Comparison of ENCODE assay signal across 13 cellular contexts in the genomic region with DNA sequence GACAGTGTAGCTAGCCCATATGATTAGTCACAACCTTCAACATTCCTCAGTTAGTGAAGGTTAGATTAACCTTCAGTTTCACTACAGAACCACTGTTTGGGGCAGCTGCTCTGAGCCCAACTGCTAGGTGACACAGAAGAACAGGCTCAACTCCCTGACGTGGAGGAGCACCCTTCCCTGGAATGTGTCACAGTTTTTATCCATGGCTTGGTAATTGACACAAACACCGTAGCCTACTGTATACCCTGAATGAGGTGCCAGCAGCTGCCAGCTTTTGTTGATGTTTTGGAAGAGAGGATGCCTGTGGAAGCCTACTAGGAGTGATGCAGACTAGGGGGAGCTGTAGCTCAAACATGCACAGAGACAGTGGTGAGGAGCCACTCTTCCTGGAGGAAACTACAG. TPM values are rescaled to one million over a fixed set of nuclear protein-coding genes. Genes with fewer than 3 reads are reported as not detected.
DNase-seq lines count a peak whose midpoint lies in the region; ATAC-seq and TF ChIP-seq lines count a peak whose summit lies in the region.
"Had no signal": no experiment of that assay in that cellular context is flagged by ENCODE, and none has a peak within 500 bp of the region (broad histone marks: within the 10 kb centered on the region; RNA-seq: fewer than 3 reads in every experiment).

No MANE protein-coding gene starts in this region.

- ATAC-seq in PC-3 (no peak), HG03520 (IDR thresholded peaks at IDR 0.05; ENCODE audit: unreplicated experiment) (no peak)
- peak; percentile 24 for ATAC-seq in stimulated activated effector memory CD8-positive, alpha-beta T cell treated with anti-CD3 and anti-CD28 coated beads, Interleukin-12 subunit alpha, Interleukin-12 subunit beta, amount 100 ng/mL, for 72 hours
- ATAC-seq: activated T-cell treated with anti-CD3 and anti-CD28 coated beads, Interleukin-2, amount 50 U/mL, for 72 hours; sciatic nerve had no signal

- no peaks in the 10 kb centered on the region for H3K23me2 ChIP-seq in H9 (ENCODE audit: insufficient read length, low read depth, low read length, poor library complexity, severe bottlenecking)

- H2BK12ac ChIP-seq in H9 (ENCODE audit: insufficient read length, low read depth, low read length), result no peak overlapping the region

- H3K4me3 Mint-ChIP-seq in H9, result no peak overlapping the region
- no peak overlapping the region for H3K4me3 Mint-ChIP-seq in stimulated activated effector memory CD8-positive, alpha-beta T cell treated with anti-CD3 and anti-CD28 coated beads, Interleukin-12 subunit alpha, Interleukin-12 subunit beta, amount 100 ng/mL, for 72 hours
- H3K4me3 Mint-ChIP-seq in T-helper 2 cell treated with Interferon-gamma antibody and Interleukin-4, amounts not matched to agents 5 μg/mL and 100 μg/mL, for 36 hours, result no peak overlapping the region
- H3K4me3 Mint-ChIP-seq: activated B cell treated with CpG ODN at 0.5 μM for 24 hours; activated T-cell treated with anti-CD3 and anti-CD28 coated beads, Interleukin-2, amount 50 U/mL, for 72 hours; immature natural killer cell had no signal

- H3T11ph ChIP-seq in H9 (ENCODE audit: low read length), result no peak overlapping the region

- no peak overlapping the region for H4K91ac ChIP-seq in H9 (ENCODE audit: insufficient read length, low read depth, low read length)

- no peaks in the 10 kb centered on the region for H3K9me2 ChIP-seq in PC-3 (replicated peaks; ENCODE audit: low read length)

- no peak overlapping the region for H2BK5ac ChIP-seq in H9 (ENCODE audit: insufficient read length, low read length)

- no CpG with 5 or more reads among the region's 2 CpGs for WGBS in H9 (ENCODE audit: extremely low coverage, insufficient read length, low lambda C conversion rate)

- H4K8ac ChIP-seq in H9 (replicated peaks; ENCODE audit: insufficient read length, low read depth, low read length), result no peak overlapping the region

- no peaks in the 10 kb centered on the region for H3K79me1 ChIP-seq in H9 (ENCODE audit: insufficient read depth, low read depth, low read length, poor library complexity, severe bottlenecking)

- DNase-seq in H9 (peak; percentile 45), PC-3 (peak; percentile 23), fibroblast of mammary gland (ENCODE audit: low read depth) (no peak), NCI-H1930 (lab: John Stamatoyannopoulos, UW) (no peak), tibial artery (no peak)
- DNase-seq in stimulated activated effector memory CD8-positive, alpha-beta T cell treated with anti-CD3 and anti-CD28 coated beads, Interleukin-12 subunit alpha, Interleukin-12 subunit beta, amount 100 ng/mL, for 72 hours (ENCODE audit: low spot score in 2 of 2), result no peak
- no peak for DNase-seq in T-helper 2 cell treated with Interferon-gamma antibody and Interleukin-4, amounts not matched to agents 5 μg/mL and 100 μg/mL, for 36 hours (ENCODE audit: low spot score)
- DNase-seq: activated B cell treated with CpG ODN at 0.5 μM for 24 hours; activated T-cell treated with anti-CD3 and anti-CD28 coated beads, Interleukin-2, amount 50 U/mL, for 72 hours; immature natural killer cell had no signal

- H3K23ac ChIP-seq in H9 (ENCODE audit: insufficient read length, low read depth, low read length), result no peak overlapping the region

- H3K9me3 Mint-ChIP-seq in H9, result no peaks in the 10 kb centered on the region
- H3K9me3 Mint-ChIP-seq in stimulated activated effector memory CD8-positive, alpha-beta T cell treated with anti-CD3 and anti-CD28 coated beads, Interleukin-12 subunit alpha, Interleukin-12 subunit beta, amount 100 ng/mL, for 72 hours, result no peaks in the 10 kb centered on the region
- H3K9me3 Mint-ChIP-seq in T-helper 2 cell treated with Interferon-gamma antibody and Interleukin-4, amounts not matched to agents 5 μg/mL and 100 μg/mL, for 36 hours, result peaks cover 5% of the 10 kb centered on the region
- H3K9me3 Mint-ChIP-seq: immature natural killer cell had no signal

- peaks cover 7% of the 10 kb centered on the region for H3F3A ChIP-seq in PC-3 (ENCODE audit: low read length, unreplicated experiment)

- H3K56ac ChIP-seq in H9 (ENCODE audit: insufficient read length, low read depth, low read length), result no peak overlapping the region

- no peak overlapping the region for H3K27ac Mint-ChIP-seq in H9
- H3K27ac Mint-ChIP-seq in stimulated activated effector memory CD8-positive, alpha-beta T cell treated with anti-CD3 and anti-CD28 coated beads, Interleukin-12 subunit alpha, Interleukin-12 subunit beta, amount 100 ng/mL, for 72 hours, result no peak overlapping the region
- no peak overlapping the region for H3K27ac Mint-ChIP-seq in T-helper 2 cell treated with Interferon-gamma antibody and Interleukin-4, amounts not matched to agents 5 μg/mL and 100 μg/mL, for 36 hours
- H3K27ac Mint-ChIP-seq: activated B cell treated with CpG ODN at 0.5 μM for 24 hours; activated T-cell treated with anti-CD3 and anti-CD28 coated beads, Interleukin-2, amount 50 U/mL, for 72 hours had no signal

- H3K36me3 Mint-ChIP-seq in H9 (ENCODE audit: insufficient read depth in 1 of 3, low read depth in 3 of 3), result no peaks in the 10 kb centered on the region
- H3K36me3 Mint-ChIP-seq in stimulated activated effector memory CD8-positive, alpha-beta T cell treated with anti-CD3 and anti-CD28 coated beads, Interleukin-12 subunit alpha, Interleukin-12 subunit beta, amount 100 ng/mL, for 72 hours, result no peaks in the 10 kb centered on the region
- H3K36me3 Mint-ChIP-seq in T-helper 2 cell treated with Interferon-gamma antibody and Interleukin-4, amounts not matched to agents 5 μg/mL and 100 μg/mL, for 36 hours (ENCODE audit: low read depth), result no peaks in the 10 kb centered on the region
- H3K36me3 Mint-ChIP-seq: immature natural killer cell had no signal

- H3K36me3 ChIP-seq in PC-3 (ENCODE audit: low read depth, low read length) (no peaks in the 10 kb centered on the region), tibial artery (no peaks in the 10 kb centered on the region)
- H3K36me3 ChIP-seq: suprapubic skin had no signal

- no peak overlapping the region for H3K4ac ChIP-seq in H9 (ENCODE audit: low read depth, low read length)

- no peak overlapping the region for H4K5ac ChIP-seq in H9 (ENCODE audit: insufficient read length, low read depth, low read length)

- no peaks in the 10 kb centered on the region for H3K27me3 Mint-ChIP-seq in H9 (ENCODE audit: low read depth)
- no peaks in the 10 kb centered on the region for H3K27me3 Mint-ChIP-seq in T-helper 2 cell treated with Interferon-gamma antibody and Interleukin-4, amounts not matched to agents 5 μg/mL and 100 μg/mL, for 36 hours (ENCODE audit: low read depth)
- H3K27me3 Mint-ChIP-seq: activated B cell treated with CpG ODN at 0.5 μM for 24 hours had no signal

- H2AFZ ChIP-seq in H9 (ENCODE audit: low read length) (no peak overlapping the region), PC-3 (ENCODE audit: low read length) (no peak overlapping the region)

- H3K9ac ChIP-seq in H9 (ENCODE audit: extremely low read depth, insufficient read length, low read length) (no peak overlapping the region), PC-3 (ENCODE audit: low read length) (no peak overlapping the region)

- H3K9me3 ChIP-seq in H9 (ENCODE audit: control insufficient read depth, low read depth, low read length), result no peaks in the 10 kb centered on the region
- no peaks in the 10 kb centered on the region for H3K9me3 ChIP-seq in PC-3 (ENCODE audit: low read length)
- H3K9me3 ChIP-seq in tibial artery, result no peaks in the 10 kb centered on the region
- H3K9me3 ChIP-seq: suprapubic skin had no signal

- no peak overlapping the region for H2BK15ac ChIP-seq in H9 (ENCODE audit: low read depth, low read length)

- CTCF ChIA-PET in PC-3 (lab: Charles Lee), result no interaction called here

- no peak overlapping the region for H2BK120ac ChIP-seq in H9 (ENCODE audit: low read depth, low read length, poor library complexity, severe bottlenecking)

- POLR2A ChIA-PET in PC-3 (lab: Charles Lee; ENCODE audit: unreplicated experiment), result interaction anchor here (0.9 kb wide), 1 partner anchor 76 kb away, joined by 3 read pairs; no protein-coding TSS in a partner anchor

- intact Hi-C loops in PC-3 (cut with micrococcal nuclease), result no loop called here
- intact Hi-C loops in tibial artery (cut with DNase I; ENCODE audit: low total_unique reads), result no loop called here

- no TSS peak for BruUV-seq in PC-3 (replicated peaks; lab: Mats Ljungman, UMichigan)

- H3K4me1 Mint-ChIP-seq in H9, result peaks cover 4% of the 10 kb centered on the region in 2 experiments
- H3K4me1 Mint-ChIP-seq in stimulated activated effector memory CD8-positive, alpha-beta T cell treated with anti-CD3 and anti-CD28 coated beads, Interleukin-12 subunit alpha, Interleukin-12 subunit beta, amount 100 ng/mL, for 72 hours, result peaks cover 5% of the 10 kb centered on the region
- no peaks in the 10 kb centered on the region for H3K4me1 Mint-ChIP-seq in T-helper 2 cell treated with Interferon-gamma antibody and Interleukin-4, amounts not matched to agents 5 μg/mL and 100 μg/mL, for 36 hours (ENCODE audit: low read depth)
- H3K4me1 Mint-ChIP-seq: immature natural killer cell had no signal

- H2AK5ac ChIP-seq in H9 (ENCODE audit: insufficient read length, low read length), result no peak overlapping the region

- H3K27me3 ChIP-seq in H9 (ENCODE audit: insufficient read depth, low read length) (no peaks in the 10 kb centered on the region), PC-3 (ENCODE audit: low read length) (no peaks in the 10 kb centered on the region), tibial artery (no peaks in the 10 kb centered on the region)
- H3K27me3 ChIP-seq: suprapubic skin had no signal

- no peaks in the 10 kb centered on the region for H4K20me1 ChIP-seq in H9 (ENCODE audit: control insufficient read depth, insufficient read depth, insufficient read length)
- H4K20me1 ChIP-seq in PC-3 (ENCODE audit: low read length), result no peaks in the 10 kb centered on the region

- H3K27ac ChIP-seq in H9 (ENCODE audit: insufficient read length, low read depth, low read length), result no peak overlapping the region
- H3K27ac ChIP-seq in PC-3 (ENCODE audit: low read length), result no peak overlapping the region
- H3K27ac ChIP-seq in tibial artery, result no peak overlapping the region
- H3K27ac ChIP-seq: suprapubic skin had no signal

- no peaks in the 10 kb centered on the region for H3K79me2 ChIP-seq in H9 (ENCODE audit: insufficient read depth, low read length)
- no peaks in the 10 kb centered on the region for H3K79me2 ChIP-seq in PC-3 (ENCODE audit: low read length)

- no peaks in the 10 kb centered on the region for H3K4me1 ChIP-seq in H9 (ENCODE audit: insufficient read depth, low read length)
- peaks cover 18% of the 10 kb centered on the region for H3K4me1 ChIP-seq in PC-3 (ENCODE audit: insufficient read depth, low read length)
- H3K4me1 ChIP-seq in tibial artery, result peaks cover 0 to 4% (median 0%) of the 10 kb centered on the region in 4 donors

- no peak overlapping the region for H3K18ac ChIP-seq in H9 (ENCODE audit: insufficient read length, low read depth, low read length)

- H3K4me3 ChIP-seq in PC-3 (ENCODE audit: low read length), result no peak overlapping the region
- H3K4me3 ChIP-seq in fibroblast of mammary gland (ENCODE audit: control insufficient read depth, low read depth, low read length), result no peak overlapping the region
- H3K4me3 ChIP-seq in tibial artery, result no peak overlapping the region
- H3K4me3 ChIP-seq: suprapubic skin had no signal

- TF ChIP-seq CTCF in H9 (conservative IDR thresholded peaks at IDR 0.05), result peak; percentile 49; the same call in 2 of the 3 replicates
- peak; percentile 66 for TF ChIP-seq CTCF in PC-3 (conservative IDR thresholded peaks at IDR 0.05; ENCODE audit: low read depth, low read length)
- peak; percentile 7 for TF ChIP-seq CTCF in fibroblast of mammary gland (conservative IDR thresholded peaks at IDR 0.05; ENCODE audit: control insufficient read depth, insufficient read depth, low read depth, low read length)
- TF ChIP-seq CTCF in tibial artery (IDR thresholded peaks at IDR 0.05), result no peak

- H2BK20ac ChIP-seq in H9 (ENCODE audit: low read depth, low read length, poor library complexity, severe bottlenecking), result no peak overlapping the region

- H3K4me2 ChIP-seq in H9 (ENCODE audit: insufficient read depth, insufficient read length, low read length) (no peak overlapping the region), PC-3 (ENCODE audit: low read length) (no peak overlapping the region)

- H3K14ac ChIP-seq in H9 (ENCODE audit: insufficient read depth, low read length), result no peak overlapping the region

RNA-seq across cellular contexts. Expression of a gene that starts 56.6 kb away (rescaled TPM):
- total RNA-seq in H9 (2021), result 1.3 and 1.8 TPM in 2 replicates
- not detected in 2 replicates for total RNA-seq in PC-3 (2014; rRNA removed)
- total RNA-seq: suprapubic skin had no signal

Comparison
In these comparisons a context has a peak if more than half of its experiments do, and no peak if none do; other contexts are left out.
1. DNase-seq: peak in H9 (single experiment) and PC-3 (single experiment); none in fibroblast of mammary gland (single experiment), stimulated activated effector memory CD8-positive, alpha-beta T cell treated with anti-CD3 and anti-CD28 coated beads, Interleukin-12 subunit alpha, Interleukin-12 subunit beta, amount 100 ng/mL, for 72 hours (0 of 2), T-helper 2 cell treated with Interferon-gamma antibody and Interleukin-4, amounts not matched to agents 5 μg/mL and 100 μg/mL, for 36 hours (single experiment), NCI-H1930 (0 of 2) and tibial artery (0 of 2).
2. CTCF ChIP-seq: peak in H9 (single experiment), PC-3 (single experiment) and fibroblast of mammary gland (single experiment); none in tibial artery (0 of 2).